In the genomic region with DNA sequence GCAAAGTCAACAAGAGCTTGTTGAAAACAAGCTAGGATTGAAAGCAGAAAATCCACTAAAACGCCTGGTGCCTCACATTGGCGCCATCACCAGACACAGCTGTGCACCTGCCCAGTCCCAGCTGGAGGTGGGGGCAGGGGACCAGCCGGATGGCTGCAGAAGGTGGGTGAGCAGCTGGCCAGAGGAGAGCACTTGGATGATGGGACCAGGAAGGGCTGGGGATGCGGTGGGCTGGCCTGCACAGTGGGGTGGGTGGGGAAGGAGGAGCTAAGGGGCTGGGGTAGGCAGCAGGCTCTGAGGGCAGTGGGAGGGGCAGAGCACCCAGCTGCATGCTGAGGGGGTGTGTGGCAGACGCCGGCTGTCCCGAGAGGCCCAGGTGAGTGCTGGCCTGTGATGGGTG, we compare ENCODE assay signal across 17 cellular contexts.
DNase-seq lines count a peak whose midpoint lies in the region; ATAC-seq and FAIRE-seq lines count a peak whose summit lies in the region.
"Had no signal": no experiment of that assay in that cellular context is flagged by ENCODE, and none has a peak within 500 bp of the region (broad histone marks: within the 10 kb centered on the region; RNA-seq: fewer than 3 reads in every experiment).

No MANE protein-coding gene starts in this region.

- peak; percentile 50 for DNase-seq in NCI-H2227 (lab: John Stamatoyannopoulos, UW; ENCODE audit: unreplicated experiment)
- DNase-seq in NCI-H2227 treated with DMSO at 0.1 percent for 48 hours (lab: John Stamatoyannopoulos, UW), result no peak
- peak; percentile 6 for DNase-seq in DMS 273 treated with DMSO at 0.1 percent for 48 hours (lab: John Stamatoyannopoulos, UW)
- DNase-seq in NCI-H510A (lab: John Stamatoyannopoulos, UW), result peak; percentile 69
- DNase-seq in SHP77 (lab: John Stamatoyannopoulos, UW), result peak; percentile 85 to 92
- DNase-seq in effector memory CD4-positive, alpha-beta T cell, result no peak
- no peak for DNase-seq in GM19239 (ENCODE audit: insufficient read length, low spot score)
- DNase-seq: AML-193; CD4-positive, alpha-beta memory T cell; EL; MV-4-11; NCI-H2029; NCI-H446 treated with DMSO at 0.1 percent for 48 hours; Peyer's patch; SW 1271 had no signal

- H3K4me1 ChIP-seq in effector memory CD4-positive, alpha-beta T cell (ENCODE audit: control insufficient read depth, insufficient read depth, low read length, poor library complexity, severe bottlenecking), result no peaks in the 10 kb centered on the region
- H3K4me1 ChIP-seq: HAP-1 had no signal

- H3K27me3 ChIP-seq in effector memory CD4-positive, alpha-beta T cell (replicated peaks; ENCODE audit: control insufficient read depth, insufficient read depth, low read length, poor library complexity, severe bottlenecking), result no peaks in the 10 kb centered on the region
- H3K27me3 ChIP-seq: Peyer's patch had no signal

- no peaks in the 10 kb centered on the region for H3K9me3 ChIP-seq in effector memory CD4-positive, alpha-beta T cell (ENCODE audit: control insufficient read depth, low read length)
- H3K9me3 ChIP-seq: HAP-1, Peyer's patch had no signal

- no peak overlapping the region for H3K27ac ChIP-seq in effector memory CD4-positive, alpha-beta T cell (ENCODE audit: insufficient read depth, low read length, poor library complexity, severe bottlenecking)
- H3K27ac ChIP-seq: Peyer's patch had no signal

- no peak for ATAC-seq in HG03460 (IDR thresholded peaks at IDR 0.05; ENCODE audit: unreplicated experiment)

- H3K4me3 ChIP-seq in effector memory CD4-positive, alpha-beta T cell (ENCODE audit: insufficient read depth, low read depth, low read length, poor library complexity, severe bottlenecking), result no peak overlapping the region
- H3K4me3 ChIP-seq: HAP-1, Peyer's patch had no signal

- FAIRE-seq in GM19239 (lab: Jason Lieb, UNC), result no peak

- H3K36me3 ChIP-seq in effector memory CD4-positive, alpha-beta T cell (ENCODE audit: control insufficient read depth, insufficient read depth, low read length), result no peaks in the 10 kb centered on the region
- H3K36me3 ChIP-seq: HAP-1, Peyer's patch had no signal

Comparison
In these comparisons a context has a peak if more than half of its experiments do, and no peak if none do; other contexts are left out.
1. DNase-seq: peak in NCI-H2227 (single experiment), DMS 273 treated with DMSO at 0.1 percent for 48 hours (single experiment), NCI-H510A (single experiment) and SHP77 (2 of 2); none in NCI-H2227 treated with DMSO at 0.1 percent for 48 hours (single experiment), effector memory CD4-positive, alpha-beta T cell (0 of 3) and GM19239 (single experiment).